In the genomic region with DNA sequence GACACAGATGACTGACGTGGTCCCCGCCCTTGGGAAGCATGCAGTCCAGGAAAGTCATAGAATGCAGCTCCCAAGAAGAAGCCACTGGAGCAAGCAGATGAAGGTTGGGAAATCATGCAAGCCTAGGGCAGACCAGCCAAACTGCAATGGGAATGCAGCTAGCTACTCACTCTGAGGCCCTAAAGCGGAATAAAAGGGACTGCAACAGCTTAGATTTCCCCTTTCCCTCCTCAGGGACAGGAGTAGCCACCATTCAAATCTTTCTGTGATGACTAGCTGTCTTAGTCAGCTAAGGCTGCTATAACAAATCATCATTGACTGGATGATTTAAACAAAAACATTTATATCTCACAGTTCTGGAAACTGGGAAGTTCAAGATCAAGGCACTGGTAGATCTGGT, we compare ENCODE assay signal across 21 cellular contexts.
"Had no signal": no experiment of that assay in that cellular context is flagged by ENCODE, and none has a peak within 500 bp of the region (broad histone marks: within the 10 kb centered on the region; RNA-seq: fewer than 3 reads in every experiment).

No MANE protein-coding gene starts in this region.

- ATAC-seq: activated CD4-positive, alpha-beta T cell treated with anti-CD3 and anti-CD28 coated beads for 36 hours; naive thymus-derived CD4-positive, alpha-beta T cell; psoas muscle; right cardiac atrium; stimulated activated naive CD8-positive, alpha-beta T cell treated with anti-CD3 and anti-CD28 coated beads, Interleukin-15, amount 100 ng/mL, for 72 hours; WTC11 had no signal

- H3K36me3 Mint-ChIP-seq: activated naive CD8-positive, alpha-beta T cell; neural progenitor cell; type B pancreatic cell had no signal

- H3K36me3 ChIP-seq: neural progenitor cell had no signal

- H3K4me1 ChIP-seq: neural progenitor cell, psoas muscle had no signal

- H3K4me3 Mint-ChIP-seq: activated CD4-positive, alpha-beta T cell treated with anti-CD3 and anti-CD28 coated beads for 36 hours; activated naive CD8-positive, alpha-beta T cell; immature natural killer cell; naive thymus-derived CD4-positive, alpha-beta T cell; neural progenitor cell; stimulated activated naive CD8-positive, alpha-beta T cell treated with anti-CD3 and anti-CD28 coated beads, Interleukin-15, amount 100 ng/mL, for 72 hours; T-helper 2 cell treated with Interferon-gamma antibody and Interleukin-4, amounts not matched to agents 5 μg/mL and 100 μg/mL, for 36 hours; type B pancreatic cell; WTC11 had no signal

- H3K9ac ChIP-seq: neural progenitor cell had no signal

- H3K27me3 Mint-ChIP-seq: stimulated activated naive CD8-positive, alpha-beta T cell treated with anti-CD3 and anti-CD28 coated beads, Interleukin-15, amount 100 ng/mL, for 72 hours had no signal

- H3K27ac Mint-ChIP-seq: activated CD4-positive, alpha-beta T cell treated with anti-CD3 and anti-CD28 coated beads for 36 hours; activated naive CD8-positive, alpha-beta T cell; immature natural killer cell; naive thymus-derived CD4-positive, alpha-beta T cell; neural progenitor cell; stimulated activated naive CD8-positive, alpha-beta T cell treated with anti-CD3 and anti-CD28 coated beads, Interleukin-15, amount 100 ng/mL, for 72 hours; T-helper 2 cell treated with Interferon-gamma antibody and Interleukin-4, amounts not matched to agents 5 μg/mL and 100 μg/mL, for 36 hours; type B pancreatic cell; WTC11 had no signal

- H3K4me1 Mint-ChIP-seq: activated CD4-positive, alpha-beta T cell treated with anti-CD3 and anti-CD28 coated beads for 36 hours; immature natural killer cell; naive thymus-derived CD4-positive, alpha-beta T cell; neural progenitor cell; stimulated activated naive CD8-positive, alpha-beta T cell treated with anti-CD3 and anti-CD28 coated beads, Interleukin-15, amount 100 ng/mL, for 72 hours had no signal

- H3K4me2 ChIP-seq: neural progenitor cell had no signal

- FAIRE-seq: endothelial cell of umbilical vein, TTC549 had no signal

- H3K27me3 ChIP-seq: neural progenitor cell had no signal

- H3K27ac ChIP-seq: neural progenitor cell, psoas muscle had no signal

- H2AFZ ChIP-seq: neural progenitor cell had no signal

- H3K4me3 ChIP-seq: neural progenitor cell, psoas muscle, skin epidermis had no signal

- DNase-seq: activated CD4-positive, alpha-beta T cell treated with anti-CD3 and anti-CD28 coated beads for 36 hours; activated CD4-positive, alpha-beta T cell treated with anti-CD3 and anti-CD28 coated beads, Interleukin-2, amount 50 U/mL, for 48 hours; activated gamma-delta T cell treated with Interleukin-2 at 50 U/mL for 16 hours; amniotic stem cell; dermis blood vessel endothelial cell; effector memory CD4-positive, alpha-beta T cell; immature natural killer cell; mesendoderm; naive thymus-derived CD4-positive, alpha-beta T cell; psoas muscle; right cardiac atrium; stimulated activated CD4-positive, alpha-beta T cell treated with anti-CD3 and anti-CD28 coated beads, Interleukin-2, amount 100 ng/mL, for 48 hours; stimulated activated naive CD8-positive, alpha-beta T cell treated with anti-CD3 and anti-CD28 coated beads, Interleukin-15, amount 100 ng/mL, for 72 hours had no signal
